ENCODE assay signal across 8 cellular contexts in genomic region chrX:53089224-53089842, GRCh38.
DNase-seq lines count a peak whose midpoint lies in the region; TF ChIP-seq lines count a peak whose summit lies in the region.

No MANE protein-coding gene starts in this region.

- H3K4me1 ChIP-seq in HUES48 (ENCODE audit: control insufficient read depth, insufficient read depth, low read length) = no peaks in the 10 kb centered on the region

- peaks cover 24% of the 10 kb centered on the region for H3K36me3 ChIP-seq in HUES48 (ENCODE audit: control insufficient read depth, insufficient read depth, low read length)

- no peak overlapping the region for H3K9ac ChIP-seq in HUES48 (ENCODE audit: low read depth, low read length)

- H3K4me3 ChIP-seq in HUES48 (ENCODE audit: low read depth, low read length) = peak overlapping the region; percentile 80
- H3K4me3 ChIP-seq in astrocyte of the spinal cord (ENCODE audit: low read depth, low read length) = peak overlapping the region; percentile 43
- H3K4me3 ChIP-seq in iPS-11a (ENCODE audit: low read depth, low read length) = peak overlapping the region; percentile 50
- H3K4me3 ChIP-seq in skeletal muscle cell (ENCODE audit: low read depth, low read length) = peak overlapping the region; percentile 33

- in situ Hi-C loops in astrocyte of the spinal cord (cut with HindIII; ENCODE audit: low sequenced_read_pairs) = no loop called here

- peak; percentile 86 for TF ChIP-seq CTCF in astrocyte of the spinal cord (IDR thresholded peaks at IDR 0.05; ENCODE audit: low read depth, low read length)

- peaks cover 20% of the 10 kb centered on the region for H3K9me3 ChIP-seq in HUES48 (ENCODE audit: control insufficient read depth, insufficient read depth, low read length)

- H3K27ac ChIP-seq in HUES48 (ENCODE audit: low read depth, low read length) = peak overlapping the region; percentile 47

- no peaks in the 10 kb centered on the region for H3K27me3 ChIP-seq in HUES48 (ENCODE audit: control insufficient read depth, insufficient read depth, low read length)

- DNase-seq in DMS 273 (lab: John Stamatoyannopoulos, UW; ENCODE audit: unreplicated experiment) (peak; percentile 80), NOMO-1 treated with DMSO at 0.1 percent for 48 hours (lab: John Stamatoyannopoulos, UW; ENCODE audit: unreplicated experiment) (peak; percentile 58), astrocyte of the spinal cord (ENCODE audit: low read depth, low spot score) (peak; percentile 65), skeletal muscle cell (ENCODE audit: low read depth) (no peak), GDM1 (lab: John Stamatoyannopoulos, UW) (no peak)
- DNase-seq in activated CD4-positive, CD25-positive, alpha-beta regulatory T cell (lab: John Stamatoyannopoulos, UW) = no peak

Comparison
In these comparisons a context has a peak if more than half of its experiments do, and no peak if none do; other contexts are left out.
1. DNase-seq: peak in DMS 273 (single experiment), NOMO-1 treated with DMSO at 0.1 percent for 48 hours (single experiment) and astrocyte of the spinal cord (single experiment); none in skeletal muscle cell (single experiment), activated CD4-positive, CD25-positive, alpha-beta regulatory T cell (0 of 4) and GDM1 (single experiment).
2. Peak in every context shown above with its lines, with median percentiles within 50 percentile points of each other: H3K4me3 ChIP-seq.